In the genomic region with DNA sequence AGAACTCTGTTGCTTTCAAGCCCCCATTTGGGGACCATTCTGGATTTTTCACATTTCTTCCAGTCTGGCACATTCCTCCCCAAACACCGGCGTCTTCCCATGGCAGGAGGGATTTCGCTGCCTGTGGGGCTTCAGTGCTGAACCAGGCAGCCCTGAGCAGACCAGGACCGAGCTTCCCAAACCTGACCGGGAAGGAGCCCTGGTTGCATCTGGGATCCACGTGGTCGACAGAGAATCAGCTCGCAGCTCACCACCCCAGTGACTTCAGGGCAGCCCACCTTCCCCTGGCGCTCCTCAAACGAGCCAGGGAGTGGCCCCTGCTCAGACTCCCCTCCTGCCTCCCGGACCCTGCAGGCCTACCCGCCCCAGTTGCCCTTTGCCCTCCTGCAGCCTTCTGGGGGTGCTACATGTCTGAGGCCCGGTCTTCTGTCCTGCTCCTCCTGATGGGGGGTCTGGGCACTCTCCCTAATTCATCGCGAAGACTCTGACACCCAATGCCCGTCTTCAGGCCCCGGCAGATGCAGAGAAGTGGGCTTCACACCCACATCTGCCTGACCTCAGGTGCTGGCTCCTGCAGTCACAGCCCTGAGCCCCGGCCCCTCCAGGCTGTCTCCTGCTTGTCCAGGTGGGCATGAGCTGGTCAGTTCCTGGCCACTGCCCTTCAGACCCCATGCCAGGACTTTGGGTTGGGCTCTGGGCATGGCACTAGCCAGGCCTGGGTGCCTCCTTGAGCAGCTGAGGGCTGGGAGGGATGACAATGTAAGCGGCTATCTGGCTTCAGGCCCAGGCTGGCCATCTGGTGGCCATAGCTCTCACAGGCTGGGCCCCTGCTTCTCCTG, we compare ENCODE assay signal across 8 cellular contexts. TPM values are rescaled to one million over a fixed set of nuclear protein-coding genes. Genes with fewer than 3 reads are reported as not detected.
DNase-seq lines count a peak whose midpoint lies in the region; ATAC-seq lines count a peak whose summit lies in the region.

No MANE protein-coding gene starts in this region.

- CTCF ChIA-PET in activated CD4-positive, alpha-beta memory T cell treated with anti-CD3 and anti-CD28 coated beads for 36 hours (lab: Charles Lee): no interaction called here

- POLR2A ChIA-PET in activated CD4-positive, alpha-beta memory T cell treated with anti-CD3 and anti-CD28 coated beads for 36 hours (lab: Charles Lee): no interaction called here

- peaks cover 9% of the 10 kb centered on the region for H3K4me1 Mint-ChIP-seq in T-helper 1 cell treated with Interleukin-12 subunit alpha and Interleukin-12 subunit beta and Interleukin-4 antibody, amounts not matched to agents 30 μg/mL and 1 μg/mL, for 36 hours (ENCODE audit: low read depth)
- H3K4me1 Mint-ChIP-seq in activated CD4-positive, alpha-beta memory T cell treated with anti-CD3 and anti-CD28 coated beads for 36 hours (ENCODE audit: low read depth): peaks cover 11% of the 10 kb centered on the region
- H3K4me1 Mint-ChIP-seq in stimulated activated naive B cell treated with anti-CD40 and anti-IgM and Interleukin-4, amounts not matched to agents 10 μg/mL and 1 μg/mL and 100 μg/mL, for 72 hours: peaks cover 18 to 45% of the 10 kb centered on the region in 2 donors

- H3K4me3 Mint-ChIP-seq in T-helper 1 cell treated with Interleukin-12 subunit alpha and Interleukin-12 subunit beta and Interleukin-4 antibody, amounts not matched to agents 30 μg/mL and 1 μg/mL, for 36 hours: peak overlapping the region; percentile 82
- H3K4me3 Mint-ChIP-seq in activated CD4-positive, alpha-beta memory T cell treated with anti-CD3 and anti-CD28 coated beads for 36 hours: peak overlapping the region; percentile 71
- peak overlapping the region; percentile 81 to 86 for H3K4me3 Mint-ChIP-seq in stimulated activated naive B cell treated with anti-CD40 and anti-IgM and Interleukin-4, amounts not matched to agents 10 μg/mL and 1 μg/mL and 100 μg/mL, for 72 hours

- no peaks in the 10 kb centered on the region for H3K9me3 ChIP-seq in iPS DF 6.9 (ENCODE audit: control insufficient read depth, insufficient read depth, low read length)

- H3K4me3 ChIP-seq in iPS DF 6.9 (ENCODE audit: low read length): peak overlapping the region; percentile 70; the same call in 1 of the 2 replicates

- H3K4me1 ChIP-seq in iPS DF 6.9 (ENCODE audit: control insufficient read depth, insufficient read depth, low read length): peaks cover 5% of the 10 kb centered on the region

- intact Hi-C loops in activated CD4-positive, alpha-beta memory T cell treated with anti-CD3 and anti-CD28 coated beads for 36 hours (cut with micrococcal nuclease): loop anchor here (2.0 to 5.0 kb wide), 2 partner anchors 54 to 293 kb away; a partner anchor contains a TSS

- H3K27me3 ChIP-seq in iPS DF 6.9 (ENCODE audit: control insufficient read depth, insufficient read depth, low read length): peaks cover 6% of the 10 kb centered on the region; the same call in 1 of the 2 replicates

- H3K27ac ChIP-seq in iPS DF 6.9 (ENCODE audit: low read length): no peak overlapping the region

- no CpG with 5 or more reads among the region's 19 CpGs for WGBS in iPS DF 6.9 (ENCODE audit: insufficient coverage, insufficient read length)

- no peak for ATAC-seq in stimulated activated naive B cell treated with anti-CD40 and anti-IgM and Interleukin-4, amounts not matched to agents 10 μg/mL and 1 μg/mL and 100 μg/mL, for 72 hours (replicated peaks)
- ATAC-seq in GM21528 (IDR thresholded peaks at IDR 0.05; ENCODE audit: low FRiP score, unreplicated experiment): no peak

- H3K36me3 Mint-ChIP-seq in T-helper 1 cell treated with Interleukin-12 subunit alpha and Interleukin-12 subunit beta and Interleukin-4 antibody, amounts not matched to agents 30 μg/mL and 1 μg/mL, for 36 hours (ENCODE audit: low read depth): peaks cover 2% of the 10 kb centered on the region
- no peaks in the 10 kb centered on the region for H3K36me3 Mint-ChIP-seq in activated CD4-positive, alpha-beta memory T cell treated with anti-CD3 and anti-CD28 coated beads for 36 hours
- no peaks in the 10 kb centered on the region for H3K36me3 Mint-ChIP-seq in stimulated activated naive B cell treated with anti-CD40 and anti-IgM and Interleukin-4, amounts not matched to agents 10 μg/mL and 1 μg/mL and 100 μg/mL, for 72 hours

- H3K27ac Mint-ChIP-seq in T-helper 1 cell treated with Interleukin-12 subunit alpha and Interleukin-12 subunit beta and Interleukin-4 antibody, amounts not matched to agents 30 μg/mL and 1 μg/mL, for 36 hours: no peak overlapping the region
- H3K27ac Mint-ChIP-seq in activated CD4-positive, alpha-beta memory T cell treated with anti-CD3 and anti-CD28 coated beads for 36 hours: no peak overlapping the region
- H3K27ac Mint-ChIP-seq in stimulated activated naive B cell treated with anti-CD40 and anti-IgM and Interleukin-4, amounts not matched to agents 10 μg/mL and 1 μg/mL and 100 μg/mL, for 72 hours: no peak overlapping the region

- DNase-seq in T-helper 1 cell: no peak
- no peak for DNase-seq in activated CD4-positive, alpha-beta memory T cell treated with anti-CD3 and anti-CD28 coated beads for 36 hours
- DNase-seq in iPS DF 6.9 (ENCODE audit: low read depth, low spot score): no peak
- no peak for DNase-seq in stimulated activated naive B cell treated with anti-CD40 and anti-IgM and Interleukin-4, amounts not matched to agents 10 μg/mL and 1 μg/mL and 100 μg/mL, for 72 hours
- no peak for DNase-seq in NCI-H1048 (lab: John Stamatoyannopoulos, UW)
- DNase-seq in amygdala (lab: John Stamatoyannopoulos, UW): no peak

- no peaks in the 10 kb centered on the region for H3K9me3 Mint-ChIP-seq in T-helper 1 cell treated with Interleukin-12 subunit alpha and Interleukin-12 subunit beta and Interleukin-4 antibody, amounts not matched to agents 30 μg/mL and 1 μg/mL, for 36 hours
- no peaks in the 10 kb centered on the region for H3K9me3 Mint-ChIP-seq in activated CD4-positive, alpha-beta memory T cell treated with anti-CD3 and anti-CD28 coated beads for 36 hours
- H3K9me3 Mint-ChIP-seq in stimulated activated naive B cell treated with anti-CD40 and anti-IgM and Interleukin-4, amounts not matched to agents 10 μg/mL and 1 μg/mL and 100 μg/mL, for 72 hours: no peaks in the 10 kb centered on the region

- H3K36me3 ChIP-seq in iPS DF 6.9 (ENCODE audit: control insufficient read depth, insufficient read depth, low read length): no peaks in the 10 kb centered on the region

- no peaks in the 10 kb centered on the region for H3K27me3 Mint-ChIP-seq in T-helper 1 cell treated with Interleukin-12 subunit alpha and Interleukin-12 subunit beta and Interleukin-4 antibody, amounts not matched to agents 30 μg/mL and 1 μg/mL, for 36 hours (ENCODE audit: low read depth)
- H3K27me3 Mint-ChIP-seq in activated CD4-positive, alpha-beta memory T cell treated with anti-CD3 and anti-CD28 coated beads for 36 hours: no peaks in the 10 kb centered on the region
- H3K27me3 Mint-ChIP-seq in stimulated activated naive B cell treated with anti-CD40 and anti-IgM and Interleukin-4, amounts not matched to agents 10 μg/mL and 1 μg/mL and 100 μg/mL, for 72 hours: peaks cover 1 to 4% of the 10 kb centered on the region in 2 donors

RNA-seq across cellular contexts. Expression of a gene that starts 26.2 kb away (rescaled TPM):
- not detected for total RNA-seq in activated CD4-positive, alpha-beta memory T cell treated with anti-CD3 and anti-CD28 coated beads for 36 hours

RNA-seq across cellular contexts. Expression of a gene that starts 54.0 kb away (rescaled TPM):
- total RNA-seq in activated CD4-positive, alpha-beta memory T cell treated with anti-CD3 and anti-CD28 coated beads for 36 hours: 10 to 100 TPM; 30.9 to 32.5 TPM

RNA-seq across cellular contexts. Expression of a gene that starts 54.2 kb away (rescaled TPM):
- total RNA-seq in activated CD4-positive, alpha-beta memory T cell treated with anti-CD3 and anti-CD28 coated beads for 36 hours: 10 to 100 TPM; 15.2 to 16.1 TPM
